In genomic region chr1:41483960-41484844, GRCh38 we compare ENCODE assay signal across 8 cellular contexts. TPM values are rescaled to one million over a fixed set of nuclear protein-coding genes. Genes with fewer than 3 reads are reported as not detected.
A peak's percentile ranks its signal among the peaks of the same experiment; 100 is the strongest.
DNase-seq lines count a peak whose midpoint lies in the region; ATAC-seq and TF ChIP-seq lines count a peak whose summit lies in the region.

Gene EDN2 (minus strand): TSS chr1:41484683. CDS start chr1:41484601, 82 bp downstream.

- TF ChIP-seq CTCF in GM13976 (IDR thresholded peaks at IDR 0.05; ENCODE audit: borderline replicate concordance, control extremely low read depth, extremely low read depth, insufficient read depth, missing control alignments) (peak; percentile 12), epithelial cell of proximal tubule (conservative IDR thresholded peaks at IDR 0.05; ENCODE audit: low read depth, low read length) (peak; percentile 43)

- in situ Hi-C loops in GM13976 (cut with MboI; ENCODE audit: low sequenced_read_pairs, unreplicated experiment): no loop called here

- H3K4me3 ChIP-seq in epithelial cell of proximal tubule (ENCODE audit: low read depth, low read length): no peak within 1 kb of the TSS

- ATAC-seq in HG02588 (IDR thresholded peaks at IDR 0.05; ENCODE audit: unreplicated experiment): no peak

- DNase-seq in GM13976 (ENCODE audit: low spot score): no peak
- DNase-seq in NCI-H2196 treated with DMSO at 0.1 percent for 48 hours (lab: John Stamatoyannopoulos, UW; ENCODE audit: unreplicated experiment): peak; percentile 90
- DNase-seq in epithelial cell of proximal tubule (ENCODE audit: low read depth): no peak
- DNase-seq in renal cortical epithelial cell (ENCODE audit: low read depth): peak; percentile 61
- DNase-seq in GOT3 (lab: John Stamatoyannopoulos, UW): no peak
- DNase-seq in foreskin melanocyte: no peak
- DNase-seq in CD1c-positive myeloid dendritic cell (ENCODE audit: extremely low spot score): no peak

RNA-seq across cellular contexts. Expression of gene EDN2, which starts in this region (rescaled TPM):
- total RNA-seq in epithelial cell of proximal tubule (2.2 and 6.3 TPM in 2 replicates), renal cortical epithelial cell (19.4 and 39.9 TPM in 2 replicates)

Comparison
In these comparisons a context has a peak if more than half of its experiments do, and no peak if none do; other contexts are left out.
1. DNase-seq: peak in NCI-H2196 treated with DMSO at 0.1 percent for 48 hours (single experiment) and renal cortical epithelial cell (single experiment); none in GM13976 (single experiment), epithelial cell of proximal tubule (single experiment), GOT3 (single experiment), foreskin melanocyte (single experiment) and CD1c-positive myeloid dendritic cell (single experiment).